8 cellular contexts compared by ENCODE assay signal in the genomic region with DNA sequence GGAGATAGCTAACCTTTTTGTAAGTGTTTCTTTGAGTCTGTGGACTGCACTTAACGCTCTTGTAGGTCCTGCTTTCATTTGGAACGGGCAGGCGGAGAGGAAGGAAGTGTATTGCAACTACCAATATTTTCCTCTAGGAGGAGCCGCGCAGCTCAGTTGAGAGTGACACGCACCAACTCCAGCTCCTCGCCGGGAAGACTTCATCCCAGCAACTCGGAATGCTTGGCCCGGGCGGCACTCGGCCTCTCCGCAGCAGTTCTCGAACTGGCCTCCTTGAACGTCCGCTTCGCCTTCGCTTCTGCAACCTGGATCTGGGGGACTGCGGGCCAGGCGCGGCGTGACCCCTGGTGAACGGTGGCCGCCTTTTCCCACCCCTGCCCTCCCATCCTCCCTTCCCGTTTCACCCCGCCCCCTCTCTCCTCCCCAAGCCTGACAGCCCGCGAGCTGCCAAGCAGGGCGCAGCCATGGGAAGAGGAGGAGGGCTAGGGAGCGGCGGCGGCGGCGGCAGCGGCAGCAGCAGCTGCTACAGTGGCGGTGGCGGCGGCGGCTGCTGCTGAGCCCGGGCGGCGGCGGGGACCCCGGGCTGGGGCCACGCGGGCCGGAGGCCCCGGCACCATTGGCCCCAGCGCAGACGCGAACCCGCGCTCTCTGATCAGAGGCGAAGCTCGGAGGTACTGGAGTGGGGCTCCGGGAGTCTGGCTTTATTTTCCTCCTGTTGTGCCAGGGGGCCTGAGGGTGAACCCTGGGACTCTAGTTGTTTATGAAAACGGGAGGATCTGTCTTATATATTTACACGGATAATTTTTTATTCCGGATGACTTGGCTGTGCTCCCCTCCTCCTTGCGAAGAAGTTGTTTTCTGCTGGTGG. TPM values are rescaled to one million over a fixed set of nuclear protein-coding genes. Genes with fewer than 3 reads are reported as not detected.
DNase-seq lines count a peak whose midpoint lies in the region; ATAC-seq and TF ChIP-seq lines count a peak whose summit lies in the region.

Gene GHR, plus strand, starts transcription at position 155 of the 868 bp plus-strand sequence. CDS start 142,436 bp downstream, outside the sequence.

- H3K4me3 Mint-ChIP-seq in MCF 10A (ENCODE audit: unreplicated experiment): no peak within 1 kb of the TSS

- DNase-seq in D341Med (ENCODE audit: low spot score): peak; percentile 84
- DNase-seq in HPDE6-E6E7 (ENCODE audit: extremely low spot score): peak; percentile 84
- DNase-seq in NOMO-1 (lab: John Stamatoyannopoulos, UW; ENCODE audit: unreplicated experiment in 2 of 2): peak; percentile 58 to 80
- peak; percentile 93 for DNase-seq in MCF 10A (ENCODE audit: unreplicated experiment)
- DNase-seq in iPS DF 4.7 (ENCODE audit: extremely low read depth, low spot score): peak; percentile 51
- DNase-seq in renal cortical epithelial cell (ENCODE audit: low read depth): peak; percentile 84
- DNase-seq in activated gamma-delta T cell (lab: John Stamatoyannopoulos, UW): no peak

- ATAC-seq in GM19395 (IDR thresholded peaks at IDR 0.05; ENCODE audit: unreplicated experiment): peak; percentile 90

- H3K27ac Mint-ChIP-seq in MCF 10A (ENCODE audit: low read depth, unreplicated experiment): no peak within 1 kb of the TSS

- H3K27me3 Mint-ChIP-seq in MCF 10A (ENCODE audit: insufficient read depth, unreplicated experiment): no peaks in the 10 kb centered on the region

- TF ChIP-seq CTCF in MCF 10A (IDR thresholded peaks at IDR 0.05; ENCODE audit: unreplicated experiment): peak; percentile 69

- H3K4me1 Mint-ChIP-seq in MCF 10A (ENCODE audit: insufficient read depth, unreplicated experiment): no peaks in the 10 kb centered on the region

- CTCF ChIA-PET in MCF 10A (lab: Yijun Ruan, JAX): interaction anchor here (0.6 to 6.4 kb wide), 55 partner anchors 9 to 568 kb away, joined by 3 to 113 read pairs (median 5); no protein-coding TSS in a partner anchor

- no peaks in the 10 kb centered on the region for H3K9me3 Mint-ChIP-seq in MCF 10A (ENCODE audit: unreplicated experiment)

- H3K36me3 Mint-ChIP-seq in MCF 10A (ENCODE audit: insufficient read depth, unreplicated experiment): peaks cover 6% of the 10 kb centered on the region

- POLR2A ChIA-PET in MCF 10A (lab: Yijun Ruan, JAX): interaction anchor here (0.6 to 5.1 kb wide), 19 partner anchors 64 to 552 kb away, joined by 3 to 62 read pairs (median 4); partner anchors contain the start of gene RIMOC1

- intact Hi-C loops in MCF 10A (cut with micrococcal nuclease): loop anchor here (1.0 to 2.0 kb wide), 5 partner anchors 160 to 567 kb away; no protein-coding TSS in a partner anchor

- no TSS peak for BruUV-seq in MCF 10A (replicated peaks; lab: Mats Ljungman, UMichigan)

RNA-seq across cellular contexts. Expression of gene GHR, which starts in this region (rescaled TPM):
- total RNA-seq in MCF 10A (2022): 1.8 and 1.9 TPM in 2 replicates
- under 0.01 and 0.55 TPM in 2 replicates for total RNA-seq in renal cortical epithelial cell

Comparison
In these comparisons a context has a peak if more than half of its experiments do, and no peak if none do; other contexts are left out.
1. Peak in DNase-seq in renal cortical epithelial cell; RNA of the gene not detected or under 1 TPM.